8 cellular contexts compared by ENCODE assay signal in the genomic region with DNA sequence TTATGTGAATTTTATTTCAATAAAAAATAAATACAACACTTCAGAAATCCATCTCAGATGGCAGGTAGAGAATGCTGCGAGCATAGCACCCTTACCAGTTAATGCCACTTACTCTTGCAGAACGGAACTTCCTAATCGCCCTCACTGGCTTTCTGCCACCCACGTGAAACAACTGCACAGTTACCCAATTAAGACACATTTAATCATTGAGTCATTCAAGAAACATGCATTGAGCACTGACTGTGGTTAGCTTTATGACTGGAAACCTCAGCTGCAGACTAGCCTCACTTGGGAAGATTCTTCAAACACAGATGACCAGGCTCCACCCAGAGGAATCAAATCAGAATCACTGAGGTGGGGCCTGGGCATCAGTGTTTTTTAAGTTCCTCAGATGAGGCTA. TPM values are rescaled to one million over a fixed set of nuclear protein-coding genes. Genes with fewer than 3 reads are reported as not detected.
A peak's percentile ranks its signal among the peaks of the same experiment; 100 is the strongest.
DNase-seq lines count a peak whose midpoint lies in the region; ATAC-seq, FAIRE-seq and TF ChIP-seq lines count a peak whose summit lies in the region.

No MANE protein-coding gene starts in this region.

- WGBS in K562 (ENCODE audit: insufficient coverage, low coverage, missing lambda C conversion rate) = 60% methylated on average over 4 of the region's 4 CpGs
- WGBS in pancreas, 2 donors = 12 to 20% methylated on average over 4 of the region's 4 CpGs

- intact Hi-C loops in K562 (cut with micrococcal nuclease) = no loop called here
- intact Hi-C loops in pancreas (cut with DNase I) = no loop called here

- no peak overlapping the region for H3K4me2 ChIP-seq in K562 (ENCODE audit: insufficient read depth, low read length)

- H3K36me3 ChIP-seq in K562 (ENCODE audit: control insufficient read depth, insufficient read depth, low read length) (no peaks in the 10 kb centered on the region), pancreas (no peaks in the 10 kb centered on the region)

- no peak for TF ChIP-seq RAD21 in K562 (CRISPR knock-in tag; conservative IDR thresholded peaks at IDR 0.05 in 1 of 2, IDR thresholded peaks at IDR 0.05 in 1 of 2)

- in situ Hi-C loops in K562 (cut with MboI) = no loop called here

- H3K79me2 ChIP-seq in K562 (ENCODE audit: control insufficient read depth, insufficient read depth, low read length) = no peaks in the 10 kb centered on the region

- TF ChIP-seq CTCF in AG04449 (IDR thresholded peaks at IDR 0.05; ENCODE audit: insufficient read depth, low read length, missing control alignments) (no peak), K562 (IDR thresholded peaks at IDR 0.05 in 2 of 3, conservative IDR thresholded peaks at IDR 0.05 in 1 of 3; ENCODE audit: insufficient read depth in 2 of 3, low read depth in 1 of 3, low read length in 3 of 3) (no peak), pancreas (IDR thresholded peaks at IDR 0.05) (no peak)

- ATAC-seq in GM19351 (IDR thresholded peaks at IDR 0.05; ENCODE audit: unreplicated experiment) (peak; percentile 57), K562 (peak; percentile 14; the same call in 1 of the 3 replicates), pancreas (peak in 3 of 4 donors; percentile 44 to 80 (median 63))

- TF ChIP-seq EP300 in K562 (IDR thresholded peaks at IDR 0.05; ENCODE audit: low read length) = no peak

- no peak overlapping the region for H3K27ac ChIP-seq in K562 (ENCODE audit: extremely low read depth, low read depth, low read length)
- no peak overlapping the region for H3K27ac ChIP-seq in pancreas

- H3K9me3 ChIP-seq in K562 (replicated peaks; ENCODE audit: control insufficient read depth, insufficient read depth, low read depth, low read length) (no peaks in the 10 kb centered on the region; the same call in 1 of the 2 replicates), pancreas (no peaks in the 10 kb centered on the region)

- H3K4me3 ChIP-seq in AG04449 (ENCODE audit: low read depth, low read length) (no peak overlapping the region), K562 (no peak overlapping the region), pancreas (no peak overlapping the region)

- POLR2A ChIA-PET in AG04449 (lab: Yijun Ruan, JAX) (interaction anchor here (1.1 to 1.7 kb wide), 2 partner anchors 9 to 76 kb away, joined by 3 to 4 read pairs; no protein-coding TSS in a partner anchor), K562 (lab: Yijun Ruan, JAX) (interaction anchor here (2.3 kb wide), 1 partner anchor 19 kb away, joined by 7 read pairs; no protein-coding TSS in a partner anchor)

- no peak for FAIRE-seq in K562 (lab: Jason Lieb, UNC)
- no peak for FAIRE-seq in pancreas (lab: Jason Lieb, UNC)

- no peak overlapping the region for H2AFZ ChIP-seq in K562 (ENCODE audit: low read depth, low read length)

- H3K9ac ChIP-seq in K562 (ENCODE audit: insufficient read depth in 1 of 2, low read depth in 2 of 2, low read length in 2 of 2) = no peak overlapping the region

- H3K4me1 ChIP-seq in K562 (replicated peaks in 1 of 2; ENCODE audit: control insufficient read depth in 2 of 2, insufficient read depth in 2 of 2, low read length in 2 of 2) (peaks cover 15 to 27% of the 10 kb centered on the region in 2 experiments), pancreas (peaks cover 0 to 1% (median 0%) of the 10 kb centered on the region in 3 donors)

- H3K27me3 ChIP-seq in K562 (ENCODE audit: control insufficient read depth in 2 of 2, insufficient read depth in 2 of 2, low read length in 2 of 2) (no peaks in the 10 kb centered on the region), pancreas (no peaks in the 10 kb centered on the region)

- H3K9me1 ChIP-seq in K562 (ENCODE audit: control insufficient read depth, insufficient read depth, low read length) = no peaks in the 10 kb centered on the region

- no peak for TF ChIP-seq POLR2A in K562 (conservative IDR thresholded peaks at IDR 0.05)

- CTCF ChIA-PET in AG04449 (lab: Yijun Ruan, JAX) (interaction anchor here (1.6 to 2.8 kb wide), 2 partner anchors 8 to 14 kb away, joined by 3 to 13 read pairs; no protein-coding TSS in a partner anchor), K562 (lab: Yijun Ruan, JAX; ENCODE audit: low intra/inter-chr PET ratio) (no interaction called here)

- BruUV-seq in K562 (replicated peaks; lab: Mats Ljungman, UMichigan) = no TSS peak

- DNase-seq in AG04449 (ENCODE audit: low read depth, low spot score) (peak; percentile 99), MV-4-11 (lab: John Stamatoyannopoulos, UW) (peak; percentile 93), K562 (ENCODE audit: extremely low read depth in 1 of 4, low spot score in 3 of 4) (no peak), pancreas (peak in 1 of 6 donors; percentile 35), NCI-H510A treated with DMSO at 0.1 percent for 48 hours (lab: John Stamatoyannopoulos, UW) (no peak), cerebellar cortex (ENCODE audit: low spot score) (no peak), hippocampal formation (lab: John Stamatoyannopoulos, UW) (no peak)

- H4K20me1 ChIP-seq in K562 (replicated peaks; ENCODE audit: control insufficient read depth, insufficient read depth, low read length) = no peaks in the 10 kb centered on the region

TF ChIP-seq in K562, 482 proteins besides CTCF, POLR2A, EP300 and RAD21:
- peak; percentile 31; the same call in 1 of the 2 replicates for TF ChIP-seq FOSL1 (tag; conservative IDR thresholded peaks at IDR 0.05)
- peak; percentile 28; the same call in 1 of the 2 replicates for TF ChIP-seq EGR1 (conservative IDR thresholded peaks at IDR 0.05)
- TF ChIP-seq POLR2AphosphoS2 (IDR thresholded peaks at IDR 0.05; ENCODE audit: low read length) = no peak
- TF ChIP-seq CBFA2T3 (IDR thresholded peaks at IDR 0.05) = peak; percentile 66
- no peak for TF ChIP-seq POLR2H (tag; IDR thresholded peaks at IDR 0.05; ENCODE audit: low read depth)
- peak; percentile 70 to 75; a peak in 3 of 4 replicates for TF ChIP-seq KDM1A (IDR thresholded peaks at IDR 0.05)
- TF ChIP-seq BHLHE40 (IDR thresholded peaks at IDR 0.05; ENCODE audit: low read length) = 0 out of 2 replicates have a peak, but pooled peaks have one; percentile 11
- peak in 1 of 2 experiments; percentile 6; a peak in 1 of 4 replicates for TF ChIP-seq RCOR1 (IDR thresholded peaks at IDR 0.05; ENCODE audit: borderline replicate concordance in 1 of 2, low read depth in 2 of 2, low read length in 2 of 2)
- TF ChIP-seq PTRF (tag; IDR thresholded peaks at IDR 0.05) = no peak
- no peak for TF ChIP-seq ZNF3 (CRISPR knock-in tag; IDR thresholded peaks at IDR 0.05)
- no peak for TF ChIP-seq NBN (IDR thresholded peaks at IDR 0.05; ENCODE audit: low read depth)

RNA-seq across cellular contexts. Expression of a gene that starts 5.6 kb away (rescaled TPM):
- 609 and 1,242 TPM in 2 replicates for total RNA-seq in K562 (2011; cell fraction: chromatin; rRNA removed; ENCODE audit: low replicate concordance)
- 770 and 804 TPM in 2 replicates for total RNA-seq in K562 (2011; cell fraction: nucleolus; rRNA removed)
- 668 and 702 TPM in 2 replicates for total RNA-seq in K562 (2011; cell fraction: nucleoplasm; rRNA removed)
- 62.3 and 73.1 TPM in 2 replicates for total RNA-seq in K562 (2014; rRNA removed)
- total RNA-seq in K562 (2014; rRNA removed; fragmentation: Illumina TruSeq; extraction: Trizol) = 24.9 and 31.3 TPM in 2 replicates
- total RNA-seq in K562 (2015; rRNA removed; fragmentation: Illumina TruSeq; extraction: Trizol) = 35.4 and 36.3 TPM in 2 replicates
- 129 and 142 TPM in 2 replicates for total RNA-seq in K562 (2021)
- polyA plus RNA-seq in K562 (2011; rRNA removed) = 85.1 and 148 TPM in 2 replicates
- 115 and 120 TPM in 2 replicates for polyA plus RNA-seq in K562 (2011; cell fraction: cytosol; rRNA removed)
- 355 and 465 TPM in 2 replicates for polyA plus RNA-seq in K562 (2011; cell fraction: nucleus; rRNA removed)
- polyA plus RNA-seq in K562 (2012) = 147 and 220 TPM in 2 replicates
- polyA plus RNA-seq in K562 (2014; fragmentation: Illumina TruSeq; extraction: Trizol) = 93.6 and 109 TPM in 2 replicates
- 1 to 10 TPM; 2.3 to 3.1 TPM for polyA plus RNA-seq in K562 (2014; fragmentation: Nextera tagmentation; extraction: Ambion mirVana)
- 113 and 119 TPM in 2 replicates for polyA plus RNA-seq in K562 (2014; rRNA removed)
- polyA minus RNA-seq in K562 (2011; rRNA and poly(A)+ RNA removed) = 62.6 and 80.1 TPM in 2 replicates
- 71.4 and 82.5 TPM in 2 replicates for polyA minus RNA-seq in K562 (2011; cell fraction: cytosol; rRNA and poly(A)+ RNA removed)
- polyA minus RNA-seq in K562 (2011; cell fraction: nucleus; rRNA and poly(A)+ RNA removed) = 120 and 137 TPM in 2 replicates
- 10 to 100 TPM in 4 of 6 donors, 1 to 10 TPM in 2; 6.1 to 34.3 (median 16.5) TPM for total RNA-seq in pancreas
- 10 to 100 TPM; 33.1 to 34.5 TPM for polyA plus RNA-seq in pancreas

RNA-seq across cellular contexts. Expression of a gene that starts 23.4 kb away (rescaled TPM):
- 5.6 and 9.6 TPM in 2 replicates for total RNA-seq in K562 (2011; cell fraction: chromatin; rRNA removed; ENCODE audit: low replicate concordance)
- 6.2 and 6.8 TPM in 2 replicates for total RNA-seq in K562 (2011; cell fraction: nucleolus; rRNA removed)
- 4.9 and 5.9 TPM in 2 replicates for total RNA-seq in K562 (2011; cell fraction: nucleoplasm; rRNA removed)
- total RNA-seq in K562 (2014; rRNA removed) (1.9 and 2.1 TPM in 2 replicates), K562 (2014; rRNA removed; fragmentation: Illumina TruSeq; extraction: Trizol) (0.35 and 0.36 TPM in 2 replicates), K562 (2015; rRNA removed; fragmentation: Illumina TruSeq; extraction: Trizol) (0.65 and 1.0 TPM in 2 replicates), K562 (2021) (1.9 and 2.4 TPM in 2 replicates), pancreas (1 to 10 TPM in 4 of 6 donors, under 1 TPM in 2; 0.32 to 3.7 (median 1.3) TPM)
- polyA plus RNA-seq in K562 (2011; rRNA removed) (0.71 and 2.1 TPM in 2 replicates), K562 (2014; fragmentation: Illumina TruSeq; extraction: Trizol) (0.59 and 1.00 TPM in 2 replicates), K562 (2014; fragmentation: Nextera tagmentation; extraction: Ambion mirVana) (under 1 TPM; 0.04 to 0.06 TPM), K562 (2014; rRNA removed) (2.0 and 3.4 TPM in 2 replicates), pancreas (1 to 10 TPM; 2.7 to 3.1 TPM)
- polyA plus RNA-seq in K562 (2011; cell fraction: cytosol; rRNA removed) = 1.4 and 2.3 TPM in 2 replicates
- polyA plus RNA-seq in K562 (2011; cell fraction: nucleus; rRNA removed) = 9.4 and 14.2 TPM in 2 replicates
- polyA plus RNA-seq in K562 (2012) = 1.6 and 4.0 TPM in 2 replicates
- 0.77 and 0.99 TPM in 2 replicates for polyA minus RNA-seq in K562 (2011; rRNA and poly(A)+ RNA removed)
- polyA minus RNA-seq in K562 (2011; cell fraction: cytosol; rRNA and poly(A)+ RNA removed) = 2.5 TPM in 1 of 2 replicates, not detected in the other
- polyA minus RNA-seq in K562 (2011; cell fraction: nucleus; rRNA and poly(A)+ RNA removed) = 1.1 and 1.8 TPM in 2 replicates

Comparison
In these comparisons a context has a peak if more than half of its experiments do, and no peak if none do; other contexts are left out.
1. DNase-seq: peak in AG04449 (single experiment) and MV-4-11 (single experiment); none in K562 (0 of 4), NCI-H510A treated with DMSO at 0.1 percent for 48 hours (single experiment), cerebellar cortex (single experiment) and hippocampal formation (0 of 2).
2. Peak in every context shown above with its lines, with median percentiles within 50 percentile points of each other: ATAC-seq.